In the genomic region with DNA sequence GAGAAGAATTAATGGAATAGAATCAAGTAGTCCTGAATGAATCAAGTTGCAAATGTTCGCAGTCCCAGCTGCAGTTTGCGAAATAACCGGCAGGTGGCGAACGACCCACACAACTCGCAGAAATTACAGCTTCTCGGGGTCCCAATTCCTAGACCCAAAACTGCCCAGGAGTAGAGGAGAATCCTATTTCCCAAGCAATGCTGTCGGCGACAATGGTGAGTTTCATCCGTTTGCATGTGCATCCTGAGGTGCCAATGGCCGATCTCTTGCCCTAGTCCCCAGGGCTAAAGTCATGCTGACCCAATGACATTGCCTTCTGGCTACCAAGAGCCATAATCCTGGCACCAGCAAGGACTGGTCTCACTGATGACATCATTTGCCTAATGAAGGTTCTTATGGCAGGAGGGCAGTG, we compare ENCODE assay signal across 8 cellular contexts. TPM values are rescaled to one million over a fixed set of nuclear protein-coding genes. Genes with fewer than 3 reads are reported as not detected.
A peak's percentile ranks its signal among the peaks of the same experiment; 100 is the strongest.
DNase-seq lines count a peak whose midpoint lies in the region; ATAC-seq, FAIRE-seq and TF ChIP-seq lines count a peak whose summit lies in the region.

No MANE protein-coding gene starts in this region.

- H2AFZ ChIP-seq in astrocyte (ENCODE audit: low read depth, low read length) (no peak overlapping the region), keratinocyte (ENCODE audit: control insufficient read depth, low read length) (no peak overlapping the region)

- peak; percentile 89 for TF ChIP-seq CTCF in Calu3 (IDR thresholded peaks at IDR 0.05; ENCODE audit: unreplicated experiment)
- TF ChIP-seq CTCF in astrocyte (IDR thresholded peaks at IDR 0.05; ENCODE audit: insufficient read depth, low read depth, low read length) = peak; percentile 86
- TF ChIP-seq CTCF in keratinocyte (optimal IDR thresholded peaks at IDR 0.05 in 1 of 3, IDR thresholded peaks at IDR 0.05 in 1 of 3, conservative IDR thresholded peaks at IDR 0.05 in 1 of 3; ENCODE audit: extremely low read depth in 1 of 3, insufficient read depth in 2 of 3, low read length in 3 of 3) = peak; percentile 78 to 91 (median 80)

- H3K9me3 Mint-ChIP-seq in Calu3 (ENCODE audit: low read depth, unreplicated experiment) = no peaks in the 10 kb centered on the region
- H3K9me3 Mint-ChIP-seq in astrocyte (ENCODE audit: unreplicated experiment) = no peaks in the 10 kb centered on the region

- H4K20me1 ChIP-seq in astrocyte (ENCODE audit: insufficient read depth, low read length) (no peaks in the 10 kb centered on the region), keratinocyte (ENCODE audit: control insufficient read depth, extremely low read depth, insufficient read depth, low read length) (no peaks in the 10 kb centered on the region)

- H3K9me1 ChIP-seq in keratinocyte (ENCODE audit: control insufficient read depth, extremely low read depth, insufficient read depth, low read length) = no peaks in the 10 kb centered on the region

- peak; percentile 70 for DNase-seq in Calu3
- DNase-seq in HuH-7 (ENCODE audit: low spot score) = peak; percentile 42
- peak; percentile 26 for DNase-seq in RPMI8226
- DNase-seq in astrocyte (ENCODE audit: low read depth) = no peak
- DNase-seq in keratinocyte (ENCODE audit: low read depth, low spot score) = no peak
- DNase-seq in stimulated activated CD8-positive, alpha-beta memory T cell treated with anti-CD3 and anti-CD28 coated beads, Interleukin-12 subunit alpha, Interleukin-12 subunit beta, amount 100 ng/mL, for 1 hour (ENCODE audit: low read depth) = peak; percentile 37

- H3K27ac Mint-ChIP-seq in Calu3 (ENCODE audit: unreplicated experiment) (no peak overlapping the region), astrocyte (ENCODE audit: unreplicated experiment) (no peak overlapping the region)

- H3K4me3 ChIP-seq in astrocyte (ENCODE audit: insufficient read depth, low read depth, low read length) = no peak overlapping the region
- H3K4me3 ChIP-seq in keratinocyte (ENCODE audit: control insufficient read depth in 2 of 3, extremely low read depth in 1 of 3, insufficient read depth in 2 of 3, low read depth in 1 of 3, low read length in 3 of 3) = no peak overlapping the region

- H3K79me2 ChIP-seq in astrocyte (ENCODE audit: insufficient read depth, low read length) = no peaks in the 10 kb centered on the region
- H3K79me2 ChIP-seq in keratinocyte (ENCODE audit: control insufficient read depth, insufficient read depth, low read length) = no peaks in the 10 kb centered on the region

- H3K27ac ChIP-seq in astrocyte (ENCODE audit: low read depth, low read length) (no peak overlapping the region), keratinocyte (ENCODE audit: control insufficient read depth, insufficient read depth, low read length) (no peak overlapping the region)

- H3K4me3 Mint-ChIP-seq in Calu3 (ENCODE audit: low read depth, unreplicated experiment) (no peak overlapping the region), astrocyte (ENCODE audit: unreplicated experiment) (no peak overlapping the region)

- FAIRE-seq in astrocyte (lab: Jason Lieb, UNC) (no peak), keratinocyte (lab: Jason Lieb, UNC) (no peak)

- CTCF ChIA-PET in Calu3 (lab: Charles Lee) = interaction anchor here (0.6 to 1.2 kb wide), 7 partner anchors 9 to 600 kb away, joined by 3 to 8 read pairs (median 4); a partner anchor contains a TSS

- no peaks in the 10 kb centered on the region for H3K36me3 ChIP-seq in astrocyte (ENCODE audit: insufficient read depth, low read length)
- H3K36me3 ChIP-seq in keratinocyte (ENCODE audit: control insufficient read depth in 2 of 2, extremely low read depth in 1 of 2, insufficient read depth in 2 of 2, low read length in 2 of 2) = no peaks in the 10 kb centered on the region

- H3K36me3 Mint-ChIP-seq in Calu3 (ENCODE audit: insufficient read depth, unreplicated experiment) = no peaks in the 10 kb centered on the region
- peaks cover 3% of the 10 kb centered on the region for H3K36me3 Mint-ChIP-seq in astrocyte (ENCODE audit: low read depth, unreplicated experiment)

- H3K9ac ChIP-seq in astrocyte (ENCODE audit: low read length) (no peak overlapping the region), keratinocyte (ENCODE audit: control insufficient read depth, extremely low read depth, insufficient read depth, low read length) (no peak overlapping the region)

- H3K4me1 Mint-ChIP-seq in Calu3 (ENCODE audit: low read depth, unreplicated experiment) = no peaks in the 10 kb centered on the region
- peaks cover 2% of the 10 kb centered on the region for H3K4me1 Mint-ChIP-seq in astrocyte (ENCODE audit: low read depth, unreplicated experiment)

- ATAC-seq in GM19395 (IDR thresholded peaks at IDR 0.05; ENCODE audit: unreplicated experiment) = no peak
- ATAC-seq in HG02981 (IDR thresholded peaks at IDR 0.05; ENCODE audit: unreplicated experiment) = no peak

- no peak overlapping the region for H3K4me2 ChIP-seq in astrocyte (ENCODE audit: low read length)
- H3K4me2 ChIP-seq in keratinocyte (ENCODE audit: control insufficient read depth, extremely low read depth, insufficient read depth, low read depth, low read length) = no peak overlapping the region

- H3K27me3 Mint-ChIP-seq in Calu3 (ENCODE audit: unreplicated experiment) = peaks cover 81% of the 10 kb centered on the region
- H3K27me3 Mint-ChIP-seq in astrocyte (ENCODE audit: low read depth, unreplicated experiment) = peaks cover 89% of the 10 kb centered on the region

- H3K27me3 ChIP-seq in astrocyte (ENCODE audit: insufficient read depth, low read length) = peaks cover 40% of the 10 kb centered on the region
- H3K27me3 ChIP-seq in keratinocyte (ENCODE audit: control insufficient read depth, extremely low read depth, insufficient read depth, low read length) = peaks cover 44% of the 10 kb centered on the region

- dilution Hi-C loops in keratinocyte (cut with MboI; ENCODE audit: extremely low pct_ligation_motif_present, low sequenced_read_pairs) = no loop called here

- H3K9me3 ChIP-seq in astrocyte (ENCODE audit: insufficient read depth, low read depth, low read length) (no peaks in the 10 kb centered on the region), keratinocyte (ENCODE audit: control insufficient read depth, low read depth, low read length) (no peaks in the 10 kb centered on the region)

- H3K4me1 ChIP-seq in astrocyte (ENCODE audit: insufficient read depth, low read length) (no peaks in the 10 kb centered on the region), keratinocyte (ENCODE audit: control insufficient read depth, extremely low read depth, insufficient read depth, low read length) (no peaks in the 10 kb centered on the region)

- no TSS peak for BruUV-seq in Calu3 (replicated peaks; lab: Mats Ljungman, UMichigan)

- intact Hi-C loops in Calu3 (cut with micrococcal nuclease; ENCODE audit: unreplicated experiment) = loop anchor here (1.0 kb wide), 1 partner anchor 599 kb away; no protein-coding TSS in a partner anchor

RNA-seq across cellular contexts. Expression of a gene that starts 8.5 kb away (rescaled TPM):
- total RNA-seq in Calu3 (2022) (0.15 TPM in 1 of 2 replicates, not detected in the other), astrocyte (not detected in 2 replicates)
- polyA plus RNA-seq in keratinocyte = 0.03 TPM in 1 of 3 replicates, not detected in the others
- not detected for polyA plus RNA-seq in keratinocyte (2011; ENCODE audit: low read depth)
- not detected in 2 replicates for polyA plus RNA-seq in keratinocyte (2011; cell fraction: cytosol; rRNA removed)
- not detected in 2 replicates for polyA plus RNA-seq in keratinocyte (2011; cell fraction: nucleus; rRNA removed)
- polyA plus RNA-seq in keratinocyte (2012; ENCODE audit: low replicate concordance) = not detected in 2 replicates
- not detected in 3 replicates for polyA minus RNA-seq in keratinocyte
- polyA minus RNA-seq in keratinocyte (2011; cell fraction: cytosol; rRNA and poly(A)+ RNA removed) = not detected
- polyA minus RNA-seq in keratinocyte (2011; cell fraction: nucleus; rRNA and poly(A)+ RNA removed) = not detected in 2 replicates

RNA-seq across cellular contexts. Expression of a gene that starts 31.9 kb away (rescaled TPM):
- total RNA-seq in Calu3 (2022) (31.4 and 48.9 TPM in 2 replicates), astrocyte (not detected in 2 replicates)
- not detected in 3 replicates for polyA plus RNA-seq in keratinocyte
- polyA plus RNA-seq in keratinocyte (2011; ENCODE audit: low read depth) = not detected
- not detected in 2 replicates for polyA plus RNA-seq in keratinocyte (2011; cell fraction: cytosol; rRNA removed)
- not detected in 2 replicates for polyA plus RNA-seq in keratinocyte (2011; cell fraction: nucleus; rRNA removed)
- polyA plus RNA-seq in keratinocyte (2012; ENCODE audit: low replicate concordance) = not detected in 2 replicates
- polyA minus RNA-seq in keratinocyte = not detected in 3 replicates
- polyA minus RNA-seq in keratinocyte (2011; cell fraction: cytosol; rRNA and poly(A)+ RNA removed) = not detected
- not detected in 2 replicates for polyA minus RNA-seq in keratinocyte (2011; cell fraction: nucleus; rRNA and poly(A)+ RNA removed)

Comparison
In these comparisons a context has a peak if more than half of its experiments do, and no peak if none do; other contexts are left out.
1. DNase-seq: peak in Calu3 (single experiment), HuH-7 (single experiment), RPMI8226 (single experiment) and stimulated activated CD8-positive, alpha-beta memory T cell treated with anti-CD3 and anti-CD28 coated beads, Interleukin-12 subunit alpha, Interleukin-12 subunit beta, amount 100 ng/mL, for 1 hour (single experiment); none in astrocyte (single experiment) and keratinocyte (single experiment).
2. RNA of a gene that starts 31.9 kb away (total RNA-seq): 31.4 to 48.9 TPM in Calu3; not detected in astrocyte; every median in the first group is over 10 times any median in the second.
3. Peak in every context shown above with its lines, with median percentiles within 50 percentile points of each other: CTCF ChIP-seq.